ENCODE assay signal across 8 cellular contexts in the genomic region with DNA sequence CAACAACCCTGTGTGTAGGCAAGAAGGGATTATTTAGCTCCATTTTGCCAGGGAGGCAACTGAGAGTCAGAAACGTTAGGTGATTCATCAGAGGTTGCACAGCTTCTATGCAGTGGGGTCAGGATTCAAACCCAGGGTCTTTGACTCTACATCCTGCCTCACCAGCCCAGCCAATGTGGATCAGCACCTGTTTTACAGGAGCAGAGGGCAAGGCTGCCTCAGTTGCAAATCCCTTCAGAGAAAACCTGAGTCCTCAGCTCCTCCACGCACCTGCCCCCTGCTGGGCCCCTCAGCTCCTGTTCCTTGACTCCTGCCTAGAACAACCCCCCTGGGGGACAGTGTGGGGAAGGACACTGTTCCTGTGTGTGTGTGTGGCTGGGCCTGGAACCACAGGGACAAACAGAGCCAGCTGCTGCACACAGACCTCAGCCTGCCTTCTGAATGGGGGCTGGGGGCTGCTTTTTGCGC.
DNase-seq lines count a peak whose midpoint lies in the region; ATAC-seq, FAIRE-seq and TF ChIP-seq lines count a peak whose summit lies in the region.

No MANE protein-coding gene starts in this region.

- H3K4me1 ChIP-seq in foreskin keratinocyte = no peaks in the 10 kb centered on the region

- no peak overlapping the region for H3K4me3 ChIP-seq in GM12864 (ENCODE audit: low read depth, low read length)

- ATAC-seq in foreskin keratinocyte = peak; percentile 46
- ATAC-seq in GM19328 (IDR thresholded peaks at IDR 0.05; ENCODE audit: unreplicated experiment) = no peak
- ATAC-seq in GM18870 (IDR thresholded peaks at IDR 0.05; ENCODE audit: unreplicated experiment) = no peak

- H3K27ac ChIP-seq in foreskin keratinocyte = no peak overlapping the region

- TF ChIP-seq CTCF in GM12864 (IDR thresholded peaks at IDR 0.05; ENCODE audit: low read depth, low read length, missing control alignments) (peak; percentile 42), foreskin keratinocyte (conservative IDR thresholded peaks at IDR 0.05) (peak; percentile 43)

- peaks cover 49% of the 10 kb centered on the region for H3K27me3 ChIP-seq in foreskin keratinocyte

- DNase-seq in ACHN (peak; percentile 48), GM12864 (ENCODE audit: low read depth) (no peak), OCI-M1 (lab: John Stamatoyannopoulos, UW) (peak; percentile 45), foreskin keratinocyte (no peak), RCC 7860 (ENCODE audit: low spot score) (no peak), superior temporal gyrus (ENCODE audit: extremely low spot score) (no peak)

- no peak for FAIRE-seq in RCC 7860 (lab: Jason Lieb, UNC)

- in situ Hi-C loops in ACHN (cut with HindIII; ENCODE audit: low pct_ligation_motif_present, low pct_unique_long_range_greater_than_20kb, low sequenced_read_pairs) = no loop called here

Comparison
In these comparisons a context has a peak if more than half of its experiments do, and no peak if none do; other contexts are left out.
1. DNase-seq: peak in ACHN (single experiment) and OCI-M1 (single experiment); none in GM12864 (single experiment), foreskin keratinocyte (0 of 2), RCC 7860 (single experiment) and superior temporal gyrus (single experiment).